Comparison of ENCODE assay signal across 9 cellular contexts in genomic region chr1:1400576-1401456, GRCh38. TPM values are rescaled to one million over a fixed set of nuclear protein-coding genes. Genes with fewer than 3 reads are reported as not detected.
DNase-seq lines count a peak whose midpoint lies in the region; ATAC-seq lines count a peak whose summit lies in the region.
"Had no signal": no experiment of that assay in that cellular context is flagged by ENCODE, and none has a peak within 500 bp of the region (broad histone marks: within the 10 kb centered on the region; RNA-seq: fewer than 3 reads in every experiment).

No MANE protein-coding gene starts in this region.

- H2AFZ ChIP-seq in neuronal stem cell (ENCODE audit: low read length), result no peak overlapping the region

- peaks cover 0 to 5% of the 10 kb centered on the region in 2 donors for H3K27me3 Mint-ChIP-seq in CD8-positive, alpha-beta memory T cell

- H3K27ac ChIP-seq in CD8-positive, alpha-beta memory T cell (ENCODE audit: low read depth, low read length), result peak overlapping the region; percentile 89
- no peak overlapping the region for H3K27ac ChIP-seq in neuronal stem cell (replicated peaks; ENCODE audit: low read length)

- no peak overlapping the region for H4K8ac ChIP-seq in neuronal stem cell (ENCODE audit: low read depth, low read length)

- H3K27me3 ChIP-seq in CD8-positive, alpha-beta memory T cell (ENCODE audit: insufficient read depth, low read length, poor library complexity, severe bottlenecking), result no peaks in the 10 kb centered on the region
- H3K27me3 ChIP-seq in NT2/D1 (ENCODE audit: insufficient read depth, insufficient read length) (no peaks in the 10 kb centered on the region), neuronal stem cell (ENCODE audit: control insufficient read depth in 3 of 3, insufficient read depth in 3 of 3, low read depth in 1 of 3, low read length in 3 of 3) (no peaks in the 10 kb centered on the region)

- peaks cover 0 to 81% (median 10%) of the 10 kb centered on the region in 3 donors for H3K36me3 Mint-ChIP-seq in CD8-positive, alpha-beta memory T cell

- no peak for ATAC-seq in GM21360 (IDR thresholded peaks at IDR 0.05; ENCODE audit: unreplicated experiment)
- no peak for ATAC-seq in GM19455 (IDR thresholded peaks at IDR 0.05; ENCODE audit: unreplicated experiment)

- CTCF ChIA-PET in CD8-positive, alpha-beta memory T cell (lab: Charles Lee), result interaction anchor here (1.1 to 3.0 kb wide), 4 partner anchors 20 to 41 kb away, joined by 3 to 21 read pairs (median 9); partner anchors contain the start of gene AURKAIP1

- in situ Hi-C loops in G401 (cut with HindIII; ENCODE audit: low sequenced_read_pairs), result no loop called here

- H2AK5ac ChIP-seq in neuronal stem cell (ENCODE audit: low read depth, low read length), result no peak overlapping the region

- no peak overlapping the region for H3K14ac ChIP-seq in neuronal stem cell (ENCODE audit: low read length)

- WGBS in neuronal stem cell (ENCODE audit: extremely low coverage in 2 of 2, insufficient read length in 2 of 2, insufficient replicate concordance in 1 of 2), 2 donors, result no CpG with 5 or more reads among the region's 22 CpGs

- peak overlapping the region; percentile 94 for H3K4me3 ChIP-seq in CD8-positive, alpha-beta memory T cell (ENCODE audit: low read length)
- H3K4me3 ChIP-seq in NT2/D1 (ENCODE audit: insufficient read length, low read depth) (peak overlapping the region; percentile 94), neuronal stem cell (ENCODE audit: low read length in 2 of 2) (peak overlapping the region; percentile 15 to 84)

- no peak overlapping the region for H4K91ac ChIP-seq in neuronal stem cell (ENCODE audit: low read depth, low read length, poor library complexity)

- H3K9me3 ChIP-seq in CD8-positive, alpha-beta memory T cell (ENCODE audit: low read length), result no peaks in the 10 kb centered on the region
- no peaks in the 10 kb centered on the region for H3K9me3 ChIP-seq in NT2/D1 (ENCODE audit: insufficient read depth, low read length)
- H3K9me3 ChIP-seq in neuronal stem cell (replicated peaks in 1 of 2; ENCODE audit: control insufficient read depth in 2 of 2, insufficient read depth in 1 of 2, low read depth in 1 of 2, low read length in 2 of 2), result no peaks in the 10 kb centered on the region

- H2BK120ac ChIP-seq in neuronal stem cell (ENCODE audit: low read depth, low read length), result no peak overlapping the region

- peak overlapping the region; percentile 88 to 97 (median 90) for H3K4me3 Mint-ChIP-seq in CD8-positive, alpha-beta memory T cell

- H2BK12ac ChIP-seq in neuronal stem cell (ENCODE audit: low read length), result no peak overlapping the region

- POLR2A ChIA-PET in CD8-positive, alpha-beta memory T cell (lab: Charles Lee), result interaction anchor here (0.6 to 3.8 kb wide), 3 partner anchors 15 to 623 kb away, joined by 3 to 48 read pairs (median 5); partner anchors contain the start of gene AURKAIP1

- peaks cover 58% of the 10 kb centered on the region for H3K36me3 ChIP-seq in CD8-positive, alpha-beta memory T cell (ENCODE audit: insufficient read depth, low read length)
- peaks cover 68% of the 10 kb centered on the region for H3K36me3 ChIP-seq in NT2/D1 (ENCODE audit: insufficient read depth, insufficient read length, low read length)
- peaks cover 51 to 78% of the 10 kb centered on the region in 2 donors for H3K36me3 ChIP-seq in neuronal stem cell (replicated peaks in 1 of 2; ENCODE audit: control insufficient read depth in 2 of 2, insufficient read depth in 2 of 2, low read length in 2 of 2)

- peak overlapping the region; percentile 91 for H3K4me2 ChIP-seq in neuronal stem cell (ENCODE audit: insufficient read depth, low read length, poor library complexity, severe bottlenecking)

- H3K27ac Mint-ChIP-seq in CD8-positive, alpha-beta memory T cell, result peak overlapping the region; percentile 84 to 97 (median 92)

- H3K9me3 Mint-ChIP-seq in CD8-positive, alpha-beta memory T cell, result no peaks in the 10 kb centered on the region

- peaks cover 30 to 56% (median 40%) of the 10 kb centered on the region in 3 donors for H3K4me1 Mint-ChIP-seq in CD8-positive, alpha-beta memory T cell

- no peak overlapping the region for H2BK5ac ChIP-seq in neuronal stem cell (ENCODE audit: low read length)

- peaks cover 28% of the 10 kb centered on the region for H3K79me1 ChIP-seq in neuronal stem cell (ENCODE audit: low read depth, low read length)

- no peak overlapping the region for H3K4ac ChIP-seq in neuronal stem cell (ENCODE audit: low read length)

- peaks cover 45% of the 10 kb centered on the region for H3K4me1 ChIP-seq in CD8-positive, alpha-beta memory T cell (ENCODE audit: insufficient read depth, low read length)
- peaks cover 15% of the 10 kb centered on the region for H3K4me1 ChIP-seq in NT2/D1 (ENCODE audit: insufficient read depth, insufficient read length)
- peaks cover 11 to 14% of the 10 kb centered on the region in 2 donors for H3K4me1 ChIP-seq in neuronal stem cell (ENCODE audit: control insufficient read depth in 2 of 2, insufficient read depth in 1 of 2, low read depth in 1 of 2, low read length in 2 of 2)

- H3K18ac ChIP-seq in neuronal stem cell (ENCODE audit: low read length), result no peak overlapping the region

- DNase-seq in CD8-positive, alpha-beta memory T cell, result no peak
- DNase-seq in NT2/D1 (ENCODE audit: low read depth, low spot score) (no peak), ecto neural progenitor cell (ENCODE audit: low spot score) (peak; percentile 43), neuronal stem cell (ENCODE audit: low spot score) (no peak), G401 (ENCODE audit: low spot score) (no peak), cortex of kidney (lab: John Stamatoyannopoulos, UW) (no peak)

- H3K9ac ChIP-seq in NT2/D1 (ENCODE audit: insufficient read length, low read depth), result peak overlapping the region; percentile 98
- H3K9ac ChIP-seq in neuronal stem cell (ENCODE audit: low read depth, low read length, poor library complexity), result peak overlapping the region; percentile 100

- H2BK15ac ChIP-seq in neuronal stem cell (ENCODE audit: low read length), result no peak overlapping the region

- peak overlapping the region; percentile 98 for H3K23ac ChIP-seq in neuronal stem cell (ENCODE audit: low read depth, low read length, poor library complexity)

RNA-seq across cellular contexts. Expression of gene CCNL2, which starts 1.7 kb away (rescaled TPM):
- total RNA-seq in CD8-positive, alpha-beta memory T cell, result 100 to 1,000 TPM; 119 to 124 TPM
- 29.0 TPM for polyA plus RNA-seq in CD8-positive, alpha-beta memory T cell
- polyA plus RNA-seq in neuronal stem cell (2013, experiment 1 of 2), result 91.8 TPM
- 90.5 TPM for polyA plus RNA-seq in neuronal stem cell (2013, experiment 2 of 2)
- 79.4 and 105 TPM in 2 replicates for total RNA-seq in G401 (2014; rRNA removed; shearing (Covaris generic))

RNA-seq across cellular contexts. Expression of gene MRPL20, which starts 6.3 kb away (rescaled TPM):
- total RNA-seq in CD8-positive, alpha-beta memory T cell, result 100 to 1,000 TPM; 206 to 208 TPM
- 198 TPM for polyA plus RNA-seq in CD8-positive, alpha-beta memory T cell
- 132 TPM for polyA plus RNA-seq in neuronal stem cell (2013, experiment 1 of 2)
- polyA plus RNA-seq in neuronal stem cell (2013, experiment 2 of 2), result 135 TPM
- total RNA-seq in G401 (2014; rRNA removed; shearing (Covaris generic)), result 60.9 and 75.0 TPM in 2 replicates

RNA-seq across cellular contexts. Expression of gene ANKRD65, which starts 20.3 kb away (rescaled TPM):
- not detected for total RNA-seq in CD8-positive, alpha-beta memory T cell
- not detected for polyA plus RNA-seq in CD8-positive, alpha-beta memory T cell
- 2.0 TPM for polyA plus RNA-seq in neuronal stem cell (2013, experiment 1 of 2)
- polyA plus RNA-seq in neuronal stem cell (2013, experiment 2 of 2), result 2.0 TPM
- 0.43 and 0.54 TPM in 2 replicates for total RNA-seq in G401 (2014; rRNA removed; shearing (Covaris generic))
- total RNA-seq: RPMI7951 had no signal

RNA-seq across cellular contexts. Expression of gene AURKAIP1, which starts 25.8 kb away (rescaled TPM):
- 100 to 1,000 TPM; 159 to 169 TPM for total RNA-seq in CD8-positive, alpha-beta memory T cell
- polyA plus RNA-seq in CD8-positive, alpha-beta memory T cell, result 157 TPM
- 61.8 TPM for polyA plus RNA-seq in neuronal stem cell (2013, experiment 1 of 2)
- polyA plus RNA-seq in neuronal stem cell (2013, experiment 2 of 2), result 60.5 TPM
- total RNA-seq in G401 (2014; rRNA removed; shearing (Covaris generic)), result 210 and 263 TPM in 2 replicates

RNA-seq across cellular contexts. Expression of gene VWA1, which starts 34.7 kb away (rescaled TPM):
- total RNA-seq in CD8-positive, alpha-beta memory T cell, result under 1 TPM in 1 of 2 experiments, not detected in 1; 0.31 TPM
- polyA plus RNA-seq in CD8-positive, alpha-beta memory T cell, result not detected
- polyA plus RNA-seq in neuronal stem cell (2013, experiment 1 of 2), result 5.0 TPM
- polyA plus RNA-seq in neuronal stem cell (2013, experiment 2 of 2), result 4.8 TPM
- 20.3 and 26.8 TPM in 2 replicates for total RNA-seq in G401 (2014; rRNA removed; shearing (Covaris generic))
